In genomic region chr9:86406366-86406765, GRCh38 we compare ENCODE assay signal across 10 cellular contexts. TPM values are rescaled to one million over a fixed set of nuclear protein-coding genes. Genes with fewer than 3 reads are reported as not detected.
DNase-seq lines count a peak whose midpoint lies in the region; TF ChIP-seq lines count a peak whose summit lies in the region.
"Had no signal": no experiment of that assay in that cellular context is flagged by ENCODE, and none has a peak within 500 bp of the region (broad histone marks: within the 10 kb centered on the region; RNA-seq: fewer than 3 reads in every experiment).

No MANE protein-coding gene starts in this region.

- H3K4me3 ChIP-seq in adrenal gland (peak overlapping the region in 1 of 4 donors; percentile 17), stomach smooth muscle (ENCODE audit: low read length in 2 of 2) (no peak overlapping the region), A673 (ENCODE audit: low read depth, low read length, poor library complexity, severe bottlenecking) (no peak overlapping the region)
- H3K4me3 ChIP-seq: cardiac muscle cell, GM12878 had no signal

- TF ChIP-seq POLR2A in adrenal gland (IDR thresholded peaks at IDR 0.05), result no peak

- intact Hi-C loops in adrenal gland (cut with DNase I), result no loop called here
- intact Hi-C loops in A673 (cut with micrococcal nuclease; ENCODE audit: unreplicated experiment), result no loop called here

- H3K9me3 ChIP-seq in adrenal gland (replicated peaks in 1 of 3), result no peaks in the 10 kb centered on the region
- no peaks in the 10 kb centered on the region for H3K9me3 ChIP-seq in stomach smooth muscle (ENCODE audit: control insufficient read depth in 2 of 2, low read length in 2 of 2)
- H3K9me3 ChIP-seq in A673 (ENCODE audit: low read depth, low read length, poor library complexity, severe bottlenecking), result no peaks in the 10 kb centered on the region

- DNase-seq in NOMO-1 treated with DMSO at 0.1 percent for 48 hours (lab: John Stamatoyannopoulos, UW; ENCODE audit: unreplicated experiment) (peak; percentile 24), NOMO-1 treated with dmso at 0.1 percent for 144 hours (lab: John Stamatoyannopoulos, UW; ENCODE audit: unreplicated experiment) (no peak), adrenal gland (peak in 5 of 7 donors; percentile 30 to 49 (median 39)), iris pigment epithelial cell (ENCODE audit: low read depth) (peak; percentile 80), DMS79 (lab: John Stamatoyannopoulos, UW) (no peak), A673 (ENCODE audit: low spot score) (no peak), midbrain (lab: John Stamatoyannopoulos, UW) (no peak)

- no peaks in the 10 kb centered on the region for H3K27me3 ChIP-seq in adrenal gland
- no peaks in the 10 kb centered on the region for H3K27me3 ChIP-seq in stomach smooth muscle (ENCODE audit: control insufficient read depth in 1 of 2, insufficient read depth in 2 of 2, low read length in 2 of 2)
- H3K27me3 ChIP-seq in A673 (replicated peaks; ENCODE audit: insufficient read depth, low read depth, low read length, poor library complexity), result no peaks in the 10 kb centered on the region

- H3K4me1 ChIP-seq in adrenal gland (replicated peaks in 1 of 2), result peaks cover 24 to 25% of the 10 kb centered on the region in 2 donors
- H3K4me1 ChIP-seq in stomach smooth muscle (ENCODE audit: control insufficient read depth, insufficient read depth, low read length), result peaks cover 25% of the 10 kb centered on the region
- H3K4me1 ChIP-seq in A673 (ENCODE audit: insufficient read depth, low read length, poor library complexity, severe bottlenecking), result peaks cover 10% of the 10 kb centered on the region

- TF ChIP-seq CTCF in adrenal gland (IDR thresholded peaks at IDR 0.05) (no peak), A673 (conservative IDR thresholded peaks at IDR 0.05; ENCODE audit: low read depth, low read length) (no peak)

- H3K9ac ChIP-seq in stomach smooth muscle (ENCODE audit: low read length in 2 of 2), result no peak overlapping the region

- WGBS in adrenal gland, 4 donors, result 36 to 45% (median 40%) methylated on average over 4 of the region's 4 CpGs

- H3K27ac ChIP-seq in adrenal gland (peak overlapping the region in 4 of 5 donors; percentile 22 to 85 (median 76)), stomach smooth muscle (ENCODE audit: low read length) (peak overlapping the region; percentile 6), A673 (ENCODE audit: low read depth, low read length, poor library complexity, severe bottlenecking) (no peak overlapping the region)
- H3K27ac ChIP-seq: cardiac muscle cell had no signal

- CTCF ChIA-PET in A673 (lab: Charles Lee), result interaction anchor here (1.6 kb wide), 1 partner anchor 8 kb away, joined by 6 read pairs; no protein-coding TSS in a partner anchor

- POLR2A ChIA-PET in A673 (lab: Charles Lee; ENCODE audit: low non-redundant PET), result no interaction called here

- H3K36me3 ChIP-seq in adrenal gland (replicated peaks in 1 of 2), result no peaks in the 10 kb centered on the region
- no peaks in the 10 kb centered on the region for H3K36me3 ChIP-seq in stomach smooth muscle (ENCODE audit: control insufficient read depth in 2 of 2, insufficient read depth in 2 of 2, low read length in 2 of 2)
- H3K36me3 ChIP-seq in A673 (ENCODE audit: insufficient read depth, low read length, poor library complexity, severe bottlenecking), result no peaks in the 10 kb centered on the region
- H3K36me3 ChIP-seq: cardiac muscle cell had no signal

- no TSS peak for BruUV-seq in A673 (replicated peaks; lab: Mats Ljungman, UMichigan)

RNA-seq across cellular contexts. Expression of gene TUT7, which starts 52.2 kb away (rescaled TPM):
- total RNA-seq in adrenal gland (10 to 100 TPM; 12.7 to 51.7 (median 28.9) TPM), A673 (2021) (18.4 and 22.7 TPM in 2 replicates)
- 10 to 100 TPM; 15.4 to 28.6 (median 19.8) TPM for polyA plus RNA-seq in adrenal gland

Comparison
In these comparisons a context has a peak if more than half of its experiments do, and no peak if none do; other contexts are left out.
1. DNase-seq: peak in NOMO-1 treated with DMSO at 0.1 percent for 48 hours (single experiment), adrenal gland (5 of 7) and iris pigment epithelial cell (single experiment); none in NOMO-1 treated with dmso at 0.1 percent for 144 hours (single experiment), DMS79 (single experiment), A673 (single experiment) and midbrain (single experiment).